16 cellular contexts compared by ENCODE assay signal in genomic region chr2:63064197-63064596, GRCh38. TPM values are rescaled to one million over a fixed set of nuclear protein-coding genes. Genes with fewer than 3 reads are reported as not detected.
"Had no signal": no experiment of that assay in that cellular context is flagged by ENCODE, and none has a peak within 500 bp of the region (broad histone marks: within the 10 kb centered on the region; RNA-seq: fewer than 3 reads in every experiment).

No MANE protein-coding gene starts in this region.

- H3K4me1 Mint-ChIP-seq: activated T-helper 17 cell treated with anti-CD3 and anti-CD28 coated beads, Interleukin-2, amount 50 U/mL, for 72 hours; natural killer cell had no signal

- H3K27ac ChIP-seq: dorsolateral prefrontal cortex, gastrocnemius medialis, heart left ventricle, neutrophil, parathyroid adenoma had no signal

- H3K9me3 Mint-ChIP-seq: activated naive CD4-positive, alpha-beta T cell treated with anti-CD3 and anti-CD28 coated beads for 36 hours; activated T-helper 17 cell treated with anti-CD3 and anti-CD28 coated beads, Interleukin-2, amount 50 U/mL, for 72 hours; endodermal cell had no signal

- ATAC-seq: activated naive CD8-positive, alpha-beta T cell treated with anti-CD3 and anti-CD28 coated beads, Interleukin-2, amount 50 U/mL, for 24 hours; activated T-helper 17 cell treated with anti-CD3 and anti-CD28 coated beads, Interleukin-2, amount 50 U/mL, for 72 hours; gastrocnemius medialis; heart left ventricle; natural killer cell had no signal

- DNase-seq: activated B cell treated with CpG ODN at 0.5 μM for 24 hours; activated naive CD4-positive, alpha-beta T cell treated with anti-CD3 and anti-CD28 coated beads for 36 hours; activated naive CD8-positive, alpha-beta T cell treated with anti-CD3 and anti-CD28 coated beads, Interleukin-2, amount 50 U/mL, for 24 hours; aorta; dorsolateral prefrontal cortex; endodermal cell; gastrocnemius medialis; heart left ventricle; mesendoderm; natural killer cell; stimulated activated CD4-positive, alpha-beta T cell treated with anti-CD3 and anti-CD28 coated beads, Interleukin-12 subunit alpha, Interleukin-12 subunit beta, amount 100 ng/mL, for 4 hours; stimulated activated CD4-positive, alpha-beta T cell treated with anti-CD3 and anti-CD28 coated beads, Interleukin-2, amount 100 ng/mL, for 24 hours had no signal

- H3K4me3 ChIP-seq: dorsolateral prefrontal cortex, gastrocnemius medialis, heart left ventricle had no signal

- H3K4me3 Mint-ChIP-seq: activated B cell treated with CpG ODN at 0.5 μM for 24 hours; activated naive CD4-positive, alpha-beta T cell treated with anti-CD3 and anti-CD28 coated beads for 36 hours; activated naive CD8-positive, alpha-beta T cell treated with anti-CD3 and anti-CD28 coated beads, Interleukin-2, amount 50 U/mL, for 24 hours; activated T-helper 17 cell treated with anti-CD3 and anti-CD28 coated beads, Interleukin-2, amount 50 U/mL, for 72 hours; endodermal cell; natural killer cell had no signal

- H3K27ac Mint-ChIP-seq: activated B cell treated with CpG ODN at 0.5 μM for 24 hours; activated naive CD4-positive, alpha-beta T cell treated with anti-CD3 and anti-CD28 coated beads for 36 hours; activated naive CD8-positive, alpha-beta T cell treated with anti-CD3 and anti-CD28 coated beads, Interleukin-2, amount 50 U/mL, for 24 hours; activated T-helper 17 cell treated with anti-CD3 and anti-CD28 coated beads, Interleukin-2, amount 50 U/mL, for 72 hours; endodermal cell; natural killer cell had no signal

- H3K9me3 ChIP-seq: gastrocnemius medialis, neutrophil had no signal

- H3K36me3 Mint-ChIP-seq: natural killer cell had no signal

- H3K36me3 ChIP-seq: gastrocnemius medialis, heart left ventricle, neutrophil had no signal

RNA-seq across cellular contexts. Expression of gene OTX1, which starts 13.6 kb away (rescaled TPM):
- total RNA-seq: activated B cell treated with CpG ODN at 0.5 μM for 24 hours; activated naive CD4-positive, alpha-beta T cell treated with anti-CD3 and anti-CD28 coated beads for 36 hours; activated T-helper 17 cell treated with anti-CD3 and anti-CD28 coated beads, Interleukin-2, amount 50 U/mL, for 72 hours; aorta; cerebellum; gastrocnemius medialis; natural killer cell had no signal
